ENCODE assay signal across 9 cellular contexts in the genomic region with DNA sequence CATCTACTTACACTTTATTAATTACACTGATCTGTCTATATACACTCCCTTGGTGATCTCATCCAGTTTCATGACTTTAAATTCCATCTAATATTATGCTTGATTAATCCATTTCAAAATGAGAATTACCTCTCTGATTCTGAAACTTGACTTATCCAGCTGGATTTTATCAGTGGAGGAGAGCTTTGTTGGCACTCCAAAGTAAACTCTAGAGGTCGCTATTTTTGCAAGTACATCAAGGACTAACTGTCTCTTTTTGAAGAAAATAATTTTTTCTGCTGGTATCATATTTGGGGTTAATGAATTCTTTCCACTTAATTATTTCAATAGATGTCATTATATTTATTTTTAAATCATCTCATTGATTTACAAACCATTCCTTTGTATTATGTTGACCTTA.
DNase-seq lines count a peak whose midpoint lies in the region; ATAC-seq, FAIRE-seq and TF ChIP-seq lines count a peak whose summit lies in the region.
"Had no signal": no experiment of that assay in that cellular context is flagged by ENCODE, and none has a peak within 500 bp of the region (broad histone marks: within the 10 kb centered on the region; RNA-seq: fewer than 3 reads in every experiment).

No MANE protein-coding gene starts in this region.

- SMC1A ChIA-PET in GM12878 (lab: Charles Lee; ENCODE audit: uncharacterized antibody, unreplicated experiment): interaction anchor here (1.6 to 1.8 kb wide), 2 partner anchors 241 to 629 kb away, joined by 4 to 6 read pairs; no protein-coding TSS in a partner anchor

- POLR2A ChIA-PET in GM12878 (lab: Charles Lee): no interaction called here

- H3K36me3 Mint-ChIP-seq in mesothelial cell of epicardium: no peaks in the 10 kb centered on the region

- no peaks in the 10 kb centered on the region for H3K9me3 ChIP-seq in GM12878 (replicated peaks; ENCODE audit: control insufficient read depth, insufficient read depth, low read length)

- no peak overlapping the region for H3K27ac ChIP-seq in GM12878 (ENCODE audit: control insufficient read depth, insufficient read depth)

- no peak for FAIRE-seq in GM12878 (lab: Jason Lieb, UNC)

- H3K4me3 ChIP-seq in GM12878: no peak overlapping the region

- H3K4me1 Mint-ChIP-seq in mesothelial cell of epicardium: peaks cover 6% of the 10 kb centered on the region

- no peaks in the 10 kb centered on the region for H3K27me3 Mint-ChIP-seq in mesothelial cell of epicardium (ENCODE audit: low read depth)

- H3K9ac ChIP-seq in GM12878 (ENCODE audit: control insufficient read depth, insufficient read depth, low read length): no peak overlapping the region

- TF ChIP-seq CTCF in GM10266 (IDR thresholded peaks at IDR 0.05; ENCODE audit: control insufficient read depth, insufficient read depth, low read depth, missing control alignments) (peak; percentile 37), LNCAP (IDR thresholded peaks at IDR 0.05) (peak; percentile 64), GM12878 (IDR thresholded peaks at IDR 0.05 in 2 of 3, conservative IDR thresholded peaks at IDR 0.05 in 1 of 3; ENCODE audit: control insufficient read depth in 2 of 3, extremely low read depth in 1 of 3, insufficient read depth in 1 of 3, low read depth in 3 of 3, low read length in 3 of 3) (peak; percentile 29 to 37 (median 36); a peak in 4 of 6 replicates), mesothelial cell of epicardium (IDR thresholded peaks at IDR 0.05; ENCODE audit: unreplicated experiment) (peak; percentile 30)

- no TSS peak for BruUV-seq in GM12878 (replicated peaks; lab: Mats Ljungman, UMichigan)

- no peak overlapping the region for H3K4me3 Mint-ChIP-seq in mesothelial cell of epicardium

- H3K36me3 ChIP-seq in GM12878 (ENCODE audit: control insufficient read depth in 2 of 2, insufficient read depth in 2 of 2, low read length in 1 of 2): no peaks in the 10 kb centered on the region

- RAD21 ChIA-PET in GM12878 (lab: Charles Lee; ENCODE audit: unreplicated experiment): interaction anchor here (1.0 to 3.6 kb wide), 3 partner anchors 629 to 831 kb away, joined by 3 to 18 read pairs (median 3); no protein-coding TSS in a partner anchor

- no peak for TF ChIP-seq RAD21 in GM12878 (IDR thresholded peaks at IDR 0.05; ENCODE audit: insufficient read depth, low read depth, low read length)

- CTCF ChIA-PET in GM12878 (lab: Yijun Ruan, JAX): interaction anchor here (1.0 to 5.4 kb wide), 13 partner anchors 11 to 847 kb away, joined by 3 to 50 read pairs (median 4); no protein-coding TSS in a partner anchor

- no peaks in the 10 kb centered on the region for H3K4me1 ChIP-seq in GM12878 (ENCODE audit: control insufficient read depth, insufficient read depth, low read length)

- H2AFZ ChIP-seq in GM12878 (ENCODE audit: control insufficient read depth, low read depth, low read length): no peak overlapping the region

- TF ChIP-seq POLR2A in GM12878 (IDR thresholded peaks at IDR 0.05; ENCODE audit: low read depth, low read length): no peak

- no peak overlapping the region for H3K27ac Mint-ChIP-seq in mesothelial cell of epicardium

- TF ChIP-seq EP300 in GM12878 (IDR thresholded peaks at IDR 0.05; ENCODE audit: borderline replicate concordance in 1 of 2, control insufficient read depth in 1 of 2, low read depth in 2 of 2, low read length in 2 of 2): no peak

- intact Hi-C loops in GM12878 (cut with micrococcal nuclease; ENCODE audit: unreplicated experiment): loop anchor here (2.0 to 5.0 kb wide), 2 partner anchors 628 to 831 kb away; no protein-coding TSS in a partner anchor

- no peaks in the 10 kb centered on the region for H3K27me3 ChIP-seq in GM12878 (replicated peaks in 1 of 2; ENCODE audit: control insufficient read depth in 2 of 2, insufficient read depth in 2 of 2, low read length in 1 of 2)

- no peaks in the 10 kb centered on the region for H4K20me1 ChIP-seq in GM12878 (ENCODE audit: control insufficient read depth, insufficient read depth)

- 0% methylated on average over 1 of the region's 1 CpG for WGBS in GM12878 (ENCODE audit: insufficient coverage, insufficient replicate concordance, low lambda C conversion rate, missing lambda C conversion rate)

- in situ Hi-C loops in GM12878 (cut with MboI): loop anchor here (10.0 kb wide), 2 partner anchors 635 to 825 kb away; a partner anchor contains a TSS

- DNase-seq in GM10266 (ENCODE audit: extremely low spot score) (no peak), GM12878 (ENCODE audit: low read depth, low spot score) (no peak), mesothelial cell of epicardium (ENCODE audit: low spot score in 2 of 2, unreplicated experiment in 2 of 2) (no peak)
- DNase-seq: hypothalamus, NCI-H510A had no signal

- H3K79me2 ChIP-seq in GM12878 (ENCODE audit: control insufficient read depth, insufficient read depth, low read length): no peaks in the 10 kb centered on the region

- ATAC-seq in GM12878: no peak
- ATAC-seq in GM18909 (IDR thresholded peaks at IDR 0.05; ENCODE audit: poor library complexity, unreplicated experiment): no peak
- ATAC-seq in GM19397 (IDR thresholded peaks at IDR 0.05; ENCODE audit: unreplicated experiment): no peak
- ATAC-seq in HG03196 (IDR thresholded peaks at IDR 0.05; ENCODE audit: unreplicated experiment): no peak

- no peaks in the 10 kb centered on the region for H3K9me3 Mint-ChIP-seq in mesothelial cell of epicardium

- no peak overlapping the region for H3K4me2 ChIP-seq in GM12878 (ENCODE audit: control insufficient read depth, insufficient read depth)

TF ChIP-seq in GM12878, 131 proteins besides CTCF, POLR2A, EP300 and RAD21:
- TF ChIP-seq, protein P1, sequence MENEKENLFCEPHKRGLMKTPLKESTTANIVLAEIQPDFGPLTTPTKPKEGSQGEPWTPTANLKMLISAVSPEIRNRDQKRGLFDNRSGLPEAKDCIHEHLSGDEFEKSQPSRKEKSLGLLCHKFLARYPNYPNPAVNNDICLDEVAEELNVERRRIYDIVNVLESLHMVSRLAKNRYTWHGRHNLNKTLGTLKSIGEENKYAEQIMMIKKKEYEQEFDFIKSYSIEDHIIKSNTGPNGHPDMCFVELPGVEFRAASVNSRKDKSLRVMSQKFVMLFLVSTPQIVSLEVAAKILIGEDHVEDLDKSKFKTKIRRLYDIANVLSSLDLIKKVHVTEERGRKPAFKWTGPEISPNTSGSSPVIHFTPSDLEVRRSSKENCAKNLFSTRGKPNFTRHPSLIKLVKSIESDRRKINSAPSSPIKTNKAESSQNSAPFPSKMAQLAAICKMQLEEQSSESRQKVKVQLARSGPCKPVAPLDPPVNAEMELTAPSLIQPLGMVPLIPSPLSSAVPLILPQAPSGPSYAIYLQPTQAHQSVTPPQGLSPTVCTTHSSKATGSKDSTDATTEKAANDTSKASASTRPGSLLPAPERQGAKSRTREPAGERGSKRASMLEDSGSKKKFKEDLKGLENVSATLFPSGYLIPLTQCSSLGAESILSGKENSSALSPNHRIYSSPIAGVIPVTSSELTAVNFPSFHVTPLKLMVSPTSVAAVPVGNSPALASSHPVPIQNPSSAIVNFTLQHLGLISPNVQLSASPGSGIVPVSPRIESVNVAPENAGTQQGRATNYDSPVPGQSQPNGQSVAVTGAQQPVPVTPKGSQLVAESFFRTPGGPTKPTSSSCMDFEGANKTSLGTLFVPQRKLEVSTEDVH (IDR thresholded peaks at IDR 0.05; ENCODE audit: low read depth, partially characterized antibody): no peak
- no peak for TF ChIP-seq PAX5 (IDR thresholded peaks at IDR 0.05; ENCODE audit: borderline replicate concordance, low read depth, low read length)
- no peak for TF ChIP-seq ZZZ3 (IDR thresholded peaks at IDR 0.05; ENCODE audit: control insufficient read depth, insufficient read length, low read depth)
- no peak for TF ChIP-seq BCL11A (IDR thresholded peaks at IDR 0.05; ENCODE audit: low read depth, low read length)
- TF ChIP-seq CREB1 (IDR thresholded peaks at IDR 0.05; ENCODE audit: low read depth): no peak
- TF ChIP-seq KAT2A (conservative IDR thresholded peaks at IDR 0.05; ENCODE audit: control insufficient read depth, low read depth, low read length): no peak
- no peak for TF ChIP-seq BMI1 (IDR thresholded peaks at IDR 0.05; ENCODE audit: borderline replicate concordance)
- no peak for TF ChIP-seq MXI1 (IDR thresholded peaks at IDR 0.05; ENCODE audit: low read depth, low read length)
- TF ChIP-seq NR2C1 (IDR thresholded peaks at IDR 0.05): no peak
- TF ChIP-seq NFYA (IDR thresholded peaks at IDR 0.05; ENCODE audit: borderline replicate concordance, low read depth, low read length): no peak
- TF ChIP-seq, protein P2, sequence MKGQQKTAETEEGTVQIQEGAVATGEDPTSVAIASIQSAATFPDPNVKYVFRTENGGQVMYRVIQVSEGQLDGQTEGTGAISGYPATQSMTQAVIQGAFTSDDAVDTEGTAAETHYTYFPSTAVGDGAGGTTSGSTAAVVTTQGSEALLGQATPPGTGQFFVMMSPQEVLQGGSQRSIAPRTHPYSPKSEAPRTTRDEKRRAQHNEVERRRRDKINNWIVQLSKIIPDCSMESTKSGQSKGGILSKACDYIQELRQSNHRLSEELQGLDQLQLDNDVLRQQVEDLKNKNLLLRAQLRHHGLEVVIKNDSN (IDR thresholded peaks at IDR 0.05; ENCODE audit: borderline replicate concordance, extremely low read length, insufficient read depth, low read depth, low read length): no peak
